32 cellular contexts compared by ENCODE assay signal in genomic region chr2:42007596-42007995, GRCh38. TPM values are rescaled to one million over a fixed set of nuclear protein-coding genes. Genes with fewer than 3 reads are reported as not detected.
"Had no signal": no experiment of that assay in that cellular context is flagged by ENCODE, and none has a peak within 500 bp of the region (broad histone marks: within the 10 kb centered on the region; RNA-seq: fewer than 3 reads in every experiment).

No MANE protein-coding gene starts in this region.

- H3K36me3 Mint-ChIP-seq: activated CD8-positive, alpha-beta memory T cell treated with anti-CD3 and anti-CD28 coated beads, Interleukin-2, amount 10 ng/mL, durations not matched to agents 7 days and 5 days had no signal

- ATAC-seq: activated CD4-positive, alpha-beta T cell treated with anti-CD3 and anti-CD28 coated beads for 36 hours; activated CD8-positive, alpha-beta memory T cell treated with anti-CD3 and anti-CD28 coated beads, Interleukin-2, amount 10 ng/mL, durations not matched to agents 7 days and 5 days; activated CD8-positive, alpha-beta T cell treated with anti-CD3 and anti-CD28 coated beads, Interleukin-2, amount 10 ng/mL, durations not matched to agents 7 days and 5 days; activated naive CD4-positive, alpha-beta T cell treated with anti-CD3 and anti-CD28 coated beads, Interleukin-2, amount 50 U/mL, for 72 hours; body of pancreas had no signal

- DNase-seq: activated B cell treated with CpG ODN at 0.5 μM for 24 hours; activated CD4-positive, alpha-beta memory T cell treated with anti-CD3 and anti-CD28 coated beads, Interleukin-2, amount 10 ng/mL, durations not matched to agents 7 days and 5 days; activated CD4-positive, alpha-beta T cell treated with anti-CD3 and anti-CD28 coated beads for 36 hours; activated CD4-positive, alpha-beta T cell treated with anti-CD3 and anti-CD28 coated beads for 48 hours; activated CD4-positive, alpha-beta T cell treated with anti-CD3 and anti-CD28 coated beads, Interleukin-2, amount 10 ng/mL, durations not matched to agents 7 days and 5 days; activated CD4-positive, alpha-beta T cell treated with anti-CD3 and anti-CD28 coated beads, Interleukin-2, amount 50 U/mL, for 48 hours; activated CD4-positive, CD25-positive, alpha-beta regulatory T cell treated with anti-CD3 and anti-CD28 coated beads, Interleukin-2, amount 50 U/mL, for 72 hours; activated CD8-positive, alpha-beta memory T cell treated with anti-CD3 and anti-CD28 coated beads for 24 hours; activated CD8-positive, alpha-beta memory T cell treated with anti-CD3 and anti-CD28 coated beads, Interleukin-2, amount 10 ng/mL, durations not matched to agents 7 days and 5 days; activated CD8-positive, alpha-beta memory T cell treated with anti-CD3 and anti-CD28 coated beads, Interleukin-2, amount 50 U/mL, for 48 hours; activated CD8-positive, alpha-beta T cell treated with anti-CD3 and anti-CD28 coated beads, Interleukin-2, amount 10 ng/mL, durations not matched to agents 7 days and 5 days; activated effector memory CD4-positive, alpha-beta T cell treated with Interleukin-2 at 50 U/mL for 16 hours; activated gamma-delta T cell; activated naive CD4-positive, alpha-beta T cell; activated naive CD4-positive, alpha-beta T cell treated with anti-CD3 and anti-CD28 coated beads for 36 hours; activated naive CD4-positive, alpha-beta T cell treated with anti-CD3 and anti-CD28 coated beads, Interleukin-2, amount 50 U/mL, for 16 hours; activated naive CD8-positive, alpha-beta T cell treated with anti-CD3 and anti-CD28 coated beads for 36 hours; activated T-cell treated with anti-CD3 and anti-CD28 coated beads, Interleukin-2, amount 50 U/mL, for 24 hours; activated T-cell treated with anti-CD3 and anti-CD28 coated beads, Interleukin-2, amount 50 U/mL, for 48 hours; adrenal gland; amniotic stem cell; aorta; body of pancreas; brain microvascular endothelial cell; central memory CD4-positive, alpha-beta T cell; T-helper 1 cell; T-helper 2 cell; T-helper 9 cell had no signal

- H3K4me3 Mint-ChIP-seq: activated B cell treated with CpG ODN at 0.5 μM for 24 hours; activated CD4-positive, alpha-beta memory T cell treated with anti-CD3 and anti-CD28 coated beads, Interleukin-2, amount 10 ng/mL, durations not matched to agents 7 days and 5 days; activated CD4-positive, alpha-beta T cell treated with anti-CD3 and anti-CD28 coated beads for 36 hours; activated CD4-positive, alpha-beta T cell treated with anti-CD3 and anti-CD28 coated beads, Interleukin-2, amount 10 ng/mL, durations not matched to agents 7 days and 5 days; activated CD8-positive, alpha-beta memory T cell treated with anti-CD3 and anti-CD28 coated beads, Interleukin-2, amount 10 ng/mL, durations not matched to agents 7 days and 5 days; activated CD8-positive, alpha-beta T cell treated with anti-CD3 and anti-CD28 coated beads, Interleukin-2, amount 10 ng/mL, durations not matched to agents 7 days and 5 days; activated naive CD4-positive, alpha-beta T cell treated with anti-CD3 and anti-CD28 coated beads for 36 hours; activated naive CD8-positive, alpha-beta T cell treated with anti-CD3 and anti-CD28 coated beads for 36 hours; activated T-cell treated with anti-CD3 and anti-CD28 coated beads, Interleukin-2, amount 50 U/mL, for 24 hours; T-helper 1 cell treated with Interleukin-12 subunit alpha and Interleukin-12 subunit beta and Interleukin-4 antibody, amounts not matched to agents 30 μg/mL and 1 μg/mL, for 36 hours; T-helper 2 cell treated with Interferon-gamma antibody and Interleukin-4, amounts not matched to agents 5 μg/mL and 100 μg/mL, for 36 hours had no signal

- H3K27ac Mint-ChIP-seq: activated B cell treated with CpG ODN at 0.5 μM for 24 hours; activated CD4-positive, alpha-beta memory T cell treated with anti-CD3 and anti-CD28 coated beads, Interleukin-2, amount 10 ng/mL, durations not matched to agents 7 days and 5 days; activated CD4-positive, alpha-beta T cell treated with anti-CD3 and anti-CD28 coated beads for 36 hours; activated CD4-positive, alpha-beta T cell treated with anti-CD3 and anti-CD28 coated beads, Interleukin-2, amount 10 ng/mL, durations not matched to agents 7 days and 5 days; activated CD8-positive, alpha-beta memory T cell treated with anti-CD3 and anti-CD28 coated beads, Interleukin-2, amount 10 ng/mL, durations not matched to agents 7 days and 5 days; activated CD8-positive, alpha-beta T cell treated with anti-CD3 and anti-CD28 coated beads, Interleukin-2, amount 10 ng/mL, durations not matched to agents 7 days and 5 days; activated naive CD4-positive, alpha-beta T cell treated with anti-CD3 and anti-CD28 coated beads for 36 hours; activated naive CD4-positive, alpha-beta T cell treated with anti-CD3 and anti-CD28 coated beads, Interleukin-2, amount 50 U/mL, for 72 hours; activated naive CD8-positive, alpha-beta T cell treated with anti-CD3 and anti-CD28 coated beads for 36 hours; activated T-cell treated with anti-CD3 and anti-CD28 coated beads, Interleukin-2, amount 50 U/mL, for 24 hours; activated T-helper 2 cell treated with anti-CD3 and anti-CD28 coated beads, Interferon-gamma antibody, Interleukin-2, Interleukin-4, amounts not matched to agents 10 μg/mL and 5 μg/mL and 100 μg/mL, durations not matched to agents 14 hours and 24 hours and 36 hours; T-helper 1 cell treated with Interleukin-12 subunit alpha and Interleukin-12 subunit beta and Interleukin-4 antibody, amounts not matched to agents 30 μg/mL and 1 μg/mL, for 36 hours; T-helper 2 cell treated with Interferon-gamma antibody and Interleukin-4, amounts not matched to agents 5 μg/mL and 100 μg/mL, for 36 hours had no signal

RNA-seq across cellular contexts. Expression of gene PKDCC, which starts 40.2 kb away (rescaled TPM):
- total RNA-seq: activated B cell treated with CpG ODN at 0.5 μM for 24 hours; activated CD4-positive, alpha-beta memory T cell treated with anti-CD3 and anti-CD28 coated beads, Interleukin-2, amount 10 ng/mL, durations not matched to agents 7 days and 5 days; activated CD4-positive, alpha-beta T cell treated with anti-CD3 and anti-CD28 coated beads for 36 hours; activated CD4-positive, alpha-beta T cell treated with anti-CD3 and anti-CD28 coated beads, Interleukin-2, amount 10 ng/mL, durations not matched to agents 7 days and 5 days; activated CD8-positive, alpha-beta memory T cell treated with anti-CD3 and anti-CD28 coated beads, Interleukin-2, amount 10 ng/mL, durations not matched to agents 7 days and 5 days; activated CD8-positive, alpha-beta T cell treated with anti-CD3 and anti-CD28 coated beads, Interleukin-2, amount 10 ng/mL, durations not matched to agents 7 days and 5 days; activated naive CD4-positive, alpha-beta T cell treated with anti-CD3 and anti-CD28 coated beads for 36 hours; activated naive CD4-positive, alpha-beta T cell treated with anti-CD3 and anti-CD28 coated beads, Interleukin-2, amount 50 U/mL, for 72 hours; activated naive CD8-positive, alpha-beta T cell treated with anti-CD3 and anti-CD28 coated beads for 36 hours had no signal
